1 cellular context compared by ENCODE assay signal in the genomic region with DNA sequence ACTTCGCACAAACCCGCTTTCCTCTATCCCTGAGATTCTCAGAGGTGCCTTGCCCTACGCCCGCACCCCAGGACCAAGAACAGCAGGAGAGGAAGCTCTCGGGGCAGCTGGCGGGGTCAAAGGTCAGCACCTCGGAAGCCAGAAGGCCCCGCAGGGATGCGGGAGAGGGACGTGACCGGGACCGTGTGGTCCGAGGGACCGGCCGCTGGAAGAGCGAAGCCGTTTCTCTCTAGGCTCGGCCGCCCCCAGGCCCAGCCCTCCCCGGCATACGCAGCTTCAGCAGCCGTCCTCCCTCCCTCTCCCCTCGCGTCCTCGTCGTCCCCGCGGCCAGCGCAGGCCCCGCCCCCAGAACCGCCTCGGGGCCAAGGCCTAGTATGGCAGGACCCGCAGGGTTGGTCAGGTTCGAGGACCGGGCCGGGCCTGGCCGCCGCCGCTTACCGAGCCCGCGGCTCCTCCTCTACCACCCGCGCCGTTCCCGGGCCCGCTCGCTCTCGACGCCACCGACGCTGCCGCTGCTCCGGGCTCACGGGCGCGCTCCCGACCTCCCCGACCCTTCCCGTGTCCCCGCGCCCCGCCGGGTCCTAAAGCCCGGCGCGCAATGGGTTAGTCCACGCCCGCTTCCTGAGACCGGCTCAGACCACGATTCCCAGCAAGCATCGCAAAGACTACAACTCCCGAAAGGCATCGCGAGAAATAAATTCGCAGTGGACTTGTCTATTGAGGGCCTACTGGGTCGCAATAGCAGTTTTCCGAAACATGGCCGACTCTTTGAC.
TF ChIP-seq lines count a peak whose summit lies in the region.

A gene with protein sequence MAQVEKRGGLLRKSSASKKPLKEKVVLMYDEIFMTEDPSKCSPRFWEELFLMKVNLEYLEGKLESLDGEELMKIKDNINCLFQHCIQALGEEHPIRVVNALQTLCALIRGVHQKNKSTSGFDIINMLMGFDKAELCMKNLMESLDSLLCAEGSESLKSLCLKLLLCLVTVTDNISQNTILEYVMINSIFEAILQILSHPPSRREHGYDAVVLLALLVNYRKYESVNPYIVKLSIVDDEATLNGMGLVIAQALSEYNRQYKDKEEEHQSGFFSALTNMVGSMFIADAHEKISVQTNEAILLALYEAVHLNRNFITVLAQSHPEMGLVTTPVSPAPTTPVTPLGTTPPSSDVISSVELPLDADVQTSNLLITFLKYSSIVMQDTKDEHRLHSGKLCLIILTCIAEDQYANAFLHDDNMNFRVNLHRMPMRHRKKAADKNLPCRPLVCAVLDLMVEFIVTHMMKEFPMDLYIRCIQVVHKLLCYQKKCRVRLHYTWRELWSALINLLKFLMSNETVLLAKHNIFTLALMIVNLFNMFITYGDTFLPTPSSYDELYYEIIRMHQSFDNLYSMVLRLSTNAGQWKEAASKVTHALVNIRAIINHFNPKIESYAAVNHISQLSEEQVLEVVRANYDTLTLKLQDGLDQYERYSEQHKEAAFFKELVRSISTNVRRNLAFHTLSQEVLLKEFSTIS (minus strand): TSS at position 527 of the 773 bp plus-strand sequence. CDS start 16,059 bp downstream, outside the sequence.

TF ChIP-seq in HEK293, 187 proteins besides CTCF, POLR2A, EP300 and RAD21 (continued from another document and continues in another):
- TF ChIP-seq, protein P1, sequence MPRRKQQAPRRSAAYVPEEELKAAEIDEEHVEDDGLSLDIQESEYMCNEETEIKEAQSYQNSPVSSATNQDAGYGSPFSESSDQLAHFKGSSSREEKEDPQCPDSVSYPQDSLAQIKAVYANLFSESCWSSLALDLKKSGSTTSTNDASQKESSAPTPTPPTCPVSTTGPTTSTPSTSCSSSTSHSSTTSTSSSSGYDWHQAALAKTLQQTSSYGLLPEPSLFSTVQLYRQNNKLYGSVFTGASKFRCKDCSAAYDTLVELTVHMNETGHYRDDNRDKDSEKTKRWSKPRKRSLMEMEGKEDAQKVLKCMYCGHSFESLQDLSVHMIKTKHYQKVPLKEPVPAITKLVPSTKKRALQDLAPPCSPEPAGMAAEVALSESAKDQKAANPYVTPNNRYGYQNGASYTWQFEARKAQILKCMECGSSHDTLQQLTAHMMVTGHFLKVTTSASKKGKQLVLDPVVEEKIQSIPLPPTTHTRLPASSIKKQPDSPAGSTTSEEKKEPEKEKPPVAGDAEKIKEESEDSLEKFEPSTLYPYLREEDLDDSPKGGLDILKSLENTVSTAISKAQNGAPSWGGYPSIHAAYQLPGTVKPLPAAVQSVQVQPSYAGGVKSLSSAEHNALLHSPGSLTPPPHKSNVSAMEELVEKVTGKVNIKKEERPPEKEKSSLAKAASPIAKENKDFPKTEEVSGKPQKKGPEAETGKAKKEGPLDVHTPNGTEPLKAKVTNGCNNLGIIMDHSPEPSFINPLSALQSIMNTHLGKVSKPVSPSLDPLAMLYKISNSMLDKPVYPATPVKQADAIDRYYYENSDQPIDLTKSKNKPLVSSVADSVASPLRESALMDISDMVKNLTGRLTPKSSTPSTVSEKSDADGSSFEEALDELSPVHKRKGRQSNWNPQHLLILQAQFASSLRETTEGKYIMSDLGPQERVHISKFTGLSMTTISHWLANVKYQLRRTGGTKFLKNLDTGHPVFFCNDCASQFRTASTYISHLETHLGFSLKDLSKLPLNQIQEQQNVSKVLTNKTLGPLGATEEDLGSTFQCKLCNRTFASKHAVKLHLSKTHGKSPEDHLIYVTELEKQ (tag by site-specific recombination; IDR thresholded peaks at IDR 0.05; ENCODE audit: borderline replicate concordance) = peak; percentile 34; the same call in 1 of the 2 replicates
- TF ChIP-seq ZNF341 (tag by site-specific recombination; IDR thresholded peaks at IDR 0.05; ENCODE audit: low read depth) = peak; percentile 99
- peak; percentile 53; the same call in 1 of the 2 replicates for TF ChIP-seq ZNF37A (tag by site-specific recombination; IDR thresholded peaks at IDR 0.05)
- TF ChIP-seq EGR2 (tag by site-specific recombination; IDR thresholded peaks at IDR 0.05; ENCODE audit: low read depth) = peak; percentile 53
- TF ChIP-seq ZNF768 (tag by site-specific recombination; IDR thresholded peaks at IDR 0.05) = no peak
- TF ChIP-seq ZNF366 (tag by site-specific recombination; conservative IDR thresholded peaks at IDR 0.05) = no peak; the same call in 1 of the 2 replicates
- peak; percentile 86 for TF ChIP-seq KLF9 (tag by site-specific recombination; IDR thresholded peaks at IDR 0.05; ENCODE audit: low read depth)
- TF ChIP-seq ZNF426 (tag by site-specific recombination; IDR thresholded peaks at IDR 0.05) = no peak
- TF ChIP-seq ZNF391 (tag by site-specific recombination; IDR thresholded peaks at IDR 0.05; ENCODE audit: borderline replicate concordance, low read depth) = peak; percentile 67; the same call in 1 of the 2 replicates
- TF ChIP-seq, protein P2, sequence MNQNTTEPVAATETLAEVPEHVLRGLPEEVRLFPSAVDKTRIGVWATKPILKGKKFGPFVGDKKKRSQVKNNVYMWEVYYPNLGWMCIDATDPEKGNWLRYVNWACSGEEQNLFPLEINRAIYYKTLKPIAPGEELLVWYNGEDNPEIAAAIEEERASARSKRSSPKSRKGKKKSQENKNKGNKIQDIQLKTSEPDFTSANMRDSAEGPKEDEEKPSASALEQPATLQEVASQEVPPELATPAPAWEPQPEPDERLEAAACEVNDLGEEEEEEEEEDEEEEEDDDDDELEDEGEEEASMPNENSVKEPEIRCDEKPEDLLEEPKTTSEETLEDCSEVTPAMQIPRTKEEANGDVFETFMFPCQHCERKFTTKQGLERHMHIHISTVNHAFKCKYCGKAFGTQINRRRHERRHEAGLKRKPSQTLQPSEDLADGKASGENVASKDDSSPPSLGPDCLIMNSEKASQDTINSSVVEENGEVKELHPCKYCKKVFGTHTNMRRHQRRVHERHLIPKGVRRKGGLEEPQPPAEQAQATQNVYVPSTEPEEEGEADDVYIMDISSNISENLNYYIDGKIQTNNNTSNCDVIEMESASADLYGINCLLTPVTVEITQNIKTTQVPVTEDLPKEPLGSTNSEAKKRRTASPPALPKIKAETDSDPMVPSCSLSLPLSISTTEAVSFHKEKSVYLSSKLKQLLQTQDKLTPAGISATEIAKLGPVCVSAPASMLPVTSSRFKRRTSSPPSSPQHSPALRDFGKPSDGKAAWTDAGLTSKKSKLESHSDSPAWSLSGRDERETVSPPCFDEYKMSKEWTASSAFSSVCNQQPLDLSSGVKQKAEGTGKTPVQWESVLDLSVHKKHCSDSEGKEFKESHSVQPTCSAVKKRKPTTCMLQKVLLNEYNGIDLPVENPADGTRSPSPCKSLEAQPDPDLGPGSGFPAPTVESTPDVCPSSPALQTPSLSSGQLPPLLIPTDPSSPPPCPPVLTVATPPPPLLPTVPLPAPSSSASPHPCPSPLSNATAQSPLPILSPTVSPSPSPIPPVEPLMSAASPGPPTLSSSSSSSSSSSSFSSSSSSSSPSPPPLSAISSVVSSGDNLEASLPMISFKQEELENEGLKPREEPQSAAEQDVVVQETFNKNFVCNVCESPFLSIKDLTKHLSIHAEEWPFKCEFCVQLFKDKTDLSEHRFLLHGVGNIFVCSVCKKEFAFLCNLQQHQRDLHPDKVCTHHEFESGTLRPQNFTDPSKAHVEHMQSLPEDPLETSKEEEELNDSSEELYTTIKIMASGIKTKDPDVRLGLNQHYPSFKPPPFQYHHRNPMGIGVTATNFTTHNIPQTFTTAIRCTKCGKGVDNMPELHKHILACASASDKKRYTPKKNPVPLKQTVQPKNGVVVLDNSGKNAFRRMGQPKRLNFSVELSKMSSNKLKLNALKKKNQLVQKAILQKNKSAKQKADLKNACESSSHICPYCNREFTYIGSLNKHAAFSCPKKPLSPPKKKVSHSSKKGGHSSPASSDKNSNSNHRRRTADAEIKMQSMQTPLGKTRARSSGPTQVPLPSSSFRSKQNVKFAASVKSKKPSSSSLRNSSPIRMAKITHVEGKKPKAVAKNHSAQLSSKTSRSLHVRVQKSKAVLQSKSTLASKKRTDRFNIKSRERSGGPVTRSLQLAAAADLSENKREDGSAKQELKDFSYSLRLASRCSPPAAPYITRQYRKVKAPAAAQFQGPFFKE (tag by site-specific recombination; IDR thresholded peaks at IDR 0.05; ENCODE audit: borderline replicate concordance) = peak; percentile 50; the same call in 1 of the 2 replicates
- no peak for TF ChIP-seq TCF7L2 (IDR thresholded peaks at IDR 0.05; ENCODE audit: borderline replicate concordance, low read depth, low read length)
- no peak; the same call in 1 of the 2 replicates for TF ChIP-seq OSR2 (tag by site-specific recombination; IDR thresholded peaks at IDR 0.05)
- no peak for TF ChIP-seq ZNF214 (tag by site-specific recombination; IDR thresholded peaks at IDR 0.05; ENCODE audit: borderline replicate concordance)
- peak; percentile 74 for TF ChIP-seq KLF10 (tag by site-specific recombination; IDR thresholded peaks at IDR 0.05)
- TF ChIP-seq ZNF354C (tag by site-specific recombination; IDR thresholded peaks at IDR 0.05; ENCODE audit: borderline replicate concordance, low read depth) = no peak
- peak; percentile 68 for TF ChIP-seq ZNF610 (tag by site-specific recombination; IDR thresholded peaks at IDR 0.05; ENCODE audit: borderline replicate concordance)
- TF ChIP-seq BCL11B (tag by site-specific recombination; IDR thresholded peaks at IDR 0.05; ENCODE audit: low read depth) = peak; percentile 75
- TF ChIP-seq ZNF558 (tag by site-specific recombination; IDR thresholded peaks at IDR 0.05) = peak; percentile 26; the same call in 1 of the 2 replicates
- peak; percentile 88 for TF ChIP-seq ZXDB (tag by site-specific recombination; IDR thresholded peaks at IDR 0.05)
- TF ChIP-seq, protein P3, sequence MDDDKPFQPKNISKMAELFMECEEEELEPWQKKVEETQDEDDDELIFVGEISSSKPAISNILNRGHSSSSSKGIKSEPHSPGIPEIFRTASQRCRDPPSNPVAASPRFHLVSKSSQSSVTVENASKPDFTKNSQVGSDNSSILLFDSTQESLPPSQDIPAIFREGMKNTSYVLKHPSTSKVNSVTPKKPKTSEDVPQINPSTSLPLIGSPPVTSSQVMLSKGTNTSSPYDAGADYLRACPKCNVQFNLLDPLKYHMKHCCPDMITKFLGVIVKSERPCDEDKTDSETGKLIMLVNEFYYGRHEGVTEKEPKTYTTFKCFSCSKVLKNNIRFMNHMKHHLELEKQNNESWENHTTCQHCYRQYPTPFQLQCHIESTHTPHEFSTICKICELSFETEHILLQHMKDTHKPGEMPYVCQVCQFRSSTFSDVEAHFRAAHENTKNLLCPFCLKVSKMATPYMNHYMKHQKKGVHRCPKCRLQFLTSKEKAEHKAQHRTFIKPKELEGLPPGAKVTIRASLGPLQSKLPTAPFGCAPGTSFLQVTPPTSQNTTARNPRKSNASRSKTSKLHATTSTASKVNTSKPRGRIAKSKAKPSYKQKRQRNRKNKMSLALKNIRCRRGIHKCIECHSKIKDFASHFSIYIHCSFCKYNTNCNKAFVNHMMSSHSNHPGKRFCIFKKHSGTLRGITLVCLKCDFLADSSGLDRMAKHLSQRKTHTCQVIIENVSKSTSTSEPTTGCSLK (tag by site-specific recombination; IDR thresholded peaks at IDR 0.05) = no peak
- TF ChIP-seq YY1 (tag by site-specific recombination; IDR thresholded peaks at IDR 0.05) = peak; percentile 80
- TF ChIP-seq, protein P4, sequence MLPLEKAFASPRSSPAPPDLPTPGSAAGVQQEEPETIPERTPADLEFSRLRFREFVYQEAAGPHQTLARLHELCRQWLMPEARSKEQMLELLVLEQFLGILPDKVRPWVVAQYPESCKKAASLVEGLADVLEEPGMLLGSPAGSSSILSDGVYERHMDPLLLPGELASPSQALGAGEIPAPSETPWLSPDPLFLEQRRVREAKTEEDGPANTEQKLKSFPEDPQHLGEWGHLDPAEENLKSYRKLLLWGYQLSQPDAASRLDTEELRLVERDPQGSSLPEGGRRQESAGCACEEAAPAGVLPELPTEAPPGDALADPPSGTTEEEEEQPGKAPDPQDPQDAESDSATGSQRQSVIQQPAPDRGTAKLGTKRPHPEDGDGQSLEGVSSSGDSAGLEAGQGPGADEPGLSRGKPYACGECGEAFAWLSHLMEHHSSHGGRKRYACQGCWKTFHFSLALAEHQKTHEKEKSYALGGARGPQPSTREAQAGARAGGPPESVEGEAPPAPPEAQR (tag by site-specific recombination; IDR thresholded peaks at IDR 0.05) = peak; percentile 88; the same call in 1 of the 2 replicates
- TF ChIP-seq SCRT1 (tag by site-specific recombination; IDR thresholded peaks at IDR 0.05; ENCODE audit: borderline replicate concordance) = no peak
- 0 out of 2 replicates have a peak, but pooled peaks have one; percentile 47 for TF ChIP-seq GLI4 (tag by site-specific recombination; IDR thresholded peaks at IDR 0.05)
- no peak for TF ChIP-seq ZNF175 (tag by site-specific recombination; IDR thresholded peaks at IDR 0.05)
- no peak for TF ChIP-seq ZNF311 (tag by site-specific recombination; IDR thresholded peaks at IDR 0.05; ENCODE audit: borderline replicate concordance)
- no peak for TF ChIP-seq ZNF266 (tag by site-specific recombination; IDR thresholded peaks at IDR 0.05; ENCODE audit: low read depth)
- TF ChIP-seq, protein P5, sequence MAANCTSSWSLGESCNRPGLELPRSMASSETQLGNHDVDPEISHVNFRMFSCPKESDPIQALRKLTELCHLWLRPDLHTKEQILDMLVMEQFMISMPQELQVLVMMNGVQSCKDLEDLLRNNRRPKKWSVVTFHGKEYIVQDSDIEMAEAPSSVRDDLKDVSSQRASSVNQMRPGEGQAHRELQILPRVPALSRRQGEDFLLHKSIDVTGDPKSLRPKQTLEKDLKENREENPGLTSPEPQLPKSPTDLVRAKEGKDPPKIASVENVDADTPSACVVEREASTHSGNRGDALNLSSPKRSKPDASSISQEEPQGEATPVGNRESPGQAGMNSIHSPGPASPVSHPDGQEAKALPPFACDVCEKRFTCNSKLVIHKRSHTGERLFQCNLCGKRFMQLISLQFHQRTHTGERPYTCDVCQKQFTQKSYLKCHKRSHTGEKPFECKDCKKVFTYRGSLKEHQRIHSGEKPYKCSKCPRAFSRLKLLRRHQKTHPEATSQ (tag by site-specific recombination; IDR thresholded peaks at IDR 0.05) = peak; percentile 94
- TF ChIP-seq ZNF423 (tag by site-specific recombination; IDR thresholded peaks at IDR 0.05) = no peak
- TF ChIP-seq, protein P6, sequence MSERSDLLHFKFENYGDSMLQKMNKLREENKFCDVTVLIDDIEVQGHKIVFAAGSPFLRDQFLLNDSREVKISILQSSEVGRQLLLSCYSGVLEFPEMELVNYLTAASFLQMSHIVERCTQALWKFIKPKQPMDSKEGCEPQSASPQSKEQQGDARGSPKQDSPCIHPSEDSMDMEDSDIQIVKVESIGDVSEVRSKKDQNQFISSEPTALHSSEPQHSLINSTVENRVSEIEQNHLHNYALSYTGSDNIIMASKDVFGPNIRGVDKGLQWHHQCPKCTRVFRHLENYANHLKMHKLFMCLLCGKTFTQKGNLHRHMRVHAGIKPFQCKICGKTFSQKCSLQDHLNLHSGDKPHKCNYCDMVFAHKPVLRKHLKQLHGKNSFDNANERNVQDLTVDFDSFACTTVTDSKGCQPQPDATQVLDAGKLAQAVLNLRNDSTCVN (tag by site-specific recombination; optimal IDR thresholded peaks at IDR 0.05) = peak; percentile 100
- peak; percentile 98 for TF ChIP-seq ZNF76 (tag by site-specific recombination; IDR thresholded peaks at IDR 0.05; ENCODE audit: borderline replicate concordance, low read depth)
